7 cellular contexts compared by ENCODE assay signal in genomic region chr14:104864267-104865068, GRCh38. TPM values are rescaled to one million over a fixed set of nuclear protein-coding genes. Genes with fewer than 3 reads are reported as not detected.
DNase-seq lines count a peak whose midpoint lies in the region; ATAC-seq and TF ChIP-seq lines count a peak whose summit lies in the region.

No MANE protein-coding gene starts in this region.

- WGBS in endodermal cell (ENCODE audit: insufficient coverage in 1 of 2, insufficient read length in 1 of 2), 2 experiments: 0% methylated on average over 14 to 68 of the region's 68 CpGs

- H3K4me3 ChIP-seq in RWPE2 (ENCODE audit: severe bottlenecking) (peak overlapping the region; percentile 94), endodermal cell (ENCODE audit: low read length) (peak overlapping the region; percentile 84)
- peak overlapping the region; percentile 43 for H3K4me3 ChIP-seq in naive thymus-derived CD4-positive, alpha-beta T cell (ENCODE audit: low read length)

- H3K36me3 ChIP-seq in RWPE2 (ENCODE audit: low read depth): peaks cover 40% of the 10 kb centered on the region
- H3K36me3 ChIP-seq in endodermal cell (ENCODE audit: control insufficient read depth, insufficient read depth, low read length): peaks cover 4% of the 10 kb centered on the region
- H3K36me3 ChIP-seq in naive thymus-derived CD4-positive, alpha-beta T cell (ENCODE audit: control insufficient read depth in 2 of 3, insufficient read depth in 3 of 3, low read length in 3 of 3): no peaks in the 10 kb centered on the region

- POLR2A ChIA-PET in naive thymus-derived CD4-positive, alpha-beta T cell (lab: Charles Lee): no interaction called here

- H3K27me3 Mint-ChIP-seq in endodermal cell (ENCODE audit: insufficient read depth): no peaks in the 10 kb centered on the region
- H3K27me3 Mint-ChIP-seq in naive thymus-derived CD4-positive, alpha-beta T cell: peaks cover 0 to 23% (median 7%) of the 10 kb centered on the region in 5 donors

- H3K4me3 Mint-ChIP-seq in endodermal cell: peak overlapping the region; percentile 84
- H3K4me3 Mint-ChIP-seq in naive thymus-derived CD4-positive, alpha-beta T cell: peak overlapping the region; percentile 29 to 71 (median 56)

- no peak for TF ChIP-seq CTCF in RWPE2 (IDR thresholded peaks at IDR 0.05; ENCODE audit: poor library complexity, severe bottlenecking)
- no peak for TF ChIP-seq CTCF in endodermal cell (conservative IDR thresholded peaks at IDR 0.05)

- peaks cover 10% of the 10 kb centered on the region for H3K4me1 ChIP-seq in RWPE2 (ENCODE audit: insufficient read depth, poor library complexity, severe bottlenecking)
- no peaks in the 10 kb centered on the region for H3K4me1 ChIP-seq in endodermal cell (ENCODE audit: control insufficient read depth, insufficient read depth, low read length)
- no peaks in the 10 kb centered on the region for H3K4me1 ChIP-seq in naive thymus-derived CD4-positive, alpha-beta T cell (ENCODE audit: control insufficient read depth in 2 of 2, insufficient read depth in 2 of 2, low read length in 2 of 2)

- H3K27ac ChIP-seq in RWPE2 (ENCODE audit: poor library complexity, severe bottlenecking) (peak overlapping the region; percentile 91), endodermal cell (ENCODE audit: low read depth, low read length) (no peak overlapping the region)
- no peak overlapping the region for H3K27ac ChIP-seq in naive thymus-derived CD4-positive, alpha-beta T cell (ENCODE audit: low read depth, low read length)

- no peaks in the 10 kb centered on the region for H3K9me3 ChIP-seq in RWPE2 (ENCODE audit: severe bottlenecking)
- no peaks in the 10 kb centered on the region for H3K9me3 ChIP-seq in endodermal cell (ENCODE audit: control insufficient read depth, low read length)
- H3K9me3 ChIP-seq in naive thymus-derived CD4-positive, alpha-beta T cell (ENCODE audit: control insufficient read depth in 2 of 3, low read length in 3 of 3): peaks cover 0 to 7% (median 0%) of the 10 kb centered on the region in 3 experiments

- H3K27ac Mint-ChIP-seq in endodermal cell: peak overlapping the region; percentile 88
- H3K27ac Mint-ChIP-seq in naive thymus-derived CD4-positive, alpha-beta T cell: no peak overlapping the region

- peaks cover 3% of the 10 kb centered on the region for H3K4me1 Mint-ChIP-seq in endodermal cell
- H3K4me1 Mint-ChIP-seq in naive thymus-derived CD4-positive, alpha-beta T cell: peaks cover 0 to 9% (median 4%) of the 10 kb centered on the region in 7 donors

- H3K36me3 Mint-ChIP-seq in endodermal cell (ENCODE audit: low read depth): peaks cover 5% of the 10 kb centered on the region
- H3K36me3 Mint-ChIP-seq in naive thymus-derived CD4-positive, alpha-beta T cell: no peaks in the 10 kb centered on the region

- ATAC-seq in RWPE2 (ENCODE audit: low read depth) (peak; percentile 66), GM19455 (IDR thresholded peaks at IDR 0.05; ENCODE audit: unreplicated experiment) (no peak)
- peak; percentile 6 for ATAC-seq in naive thymus-derived CD4-positive, alpha-beta T cell

- peak overlapping the region; percentile 44 for H3K9ac ChIP-seq in endodermal cell (ENCODE audit: extremely low read depth, low read length, poor library complexity, severe bottlenecking)

- CTCF ChIA-PET in naive thymus-derived CD4-positive, alpha-beta T cell (lab: Charles Lee): interaction anchor here (1.0 kb wide), 1 partner anchor 181 kb away, joined by 3 read pairs; no protein-coding TSS in a partner anchor

- H3K27me3 ChIP-seq in RWPE2 (ENCODE audit: insufficient read depth, poor library complexity, severe bottlenecking): no peaks in the 10 kb centered on the region
- peaks cover 11% of the 10 kb centered on the region for H3K27me3 ChIP-seq in endodermal cell (ENCODE audit: control insufficient read depth, insufficient read depth, low read length, poor library complexity, severe bottlenecking)
- no peaks in the 10 kb centered on the region for H3K27me3 ChIP-seq in naive thymus-derived CD4-positive, alpha-beta T cell (ENCODE audit: control insufficient read depth in 2 of 2, insufficient read depth in 2 of 2, low read length in 2 of 2)

- no peaks in the 10 kb centered on the region for H3K9me3 Mint-ChIP-seq in endodermal cell
- no peaks in the 10 kb centered on the region for H3K9me3 Mint-ChIP-seq in naive thymus-derived CD4-positive, alpha-beta T cell

- DNase-seq in HK-2 (ENCODE audit: unreplicated experiment): peak; percentile 59
- peak; percentile 96 for DNase-seq in RWPE2 (ENCODE audit: low spot score)
- DNase-seq in endodermal cell: peak; percentile 92
- peak in 3 of 9 donors; percentile 13 to 26 (median 17) for DNase-seq in naive thymus-derived CD4-positive, alpha-beta T cell
- no peak for DNase-seq in NCI-H524 treated with DMSO at 0.1 percent for 48 hours (lab: John Stamatoyannopoulos, UW)
- DNase-seq in SIG-M5 treated with dmso at 0.1 percent for 504 hours (lab: John Stamatoyannopoulos, UW; ENCODE audit: unreplicated experiment): no peak

- intact Hi-C loops in naive thymus-derived CD4-positive, alpha-beta T cell (cut with micrococcal nuclease): loop anchor here (1.0 to 2.0 kb wide), 5 partner anchors 12 to 97 kb away; partner anchors contain the start of genes AKT1 (in 1 of the 2) and ZBTB42 (in 1 of the 2)

RNA-seq across cellular contexts. Expression of gene CEP170B, which starts 0.6 kb away (rescaled TPM):
- 10 to 100 TPM; 38.9 to 43.1 TPM for total RNA-seq in endodermal cell
- polyA plus RNA-seq in endodermal cell (2013, experiment 1 of 2): 13.9 TPM
- polyA plus RNA-seq in endodermal cell (2013, experiment 2 of 2): 15.1 TPM
- 1 to 10 TPM in 4 of 5 experiments, under 1 TPM in 1; 1.00 to 4.1 (median 2.5) TPM for total RNA-seq in naive thymus-derived CD4-positive, alpha-beta T cell
- under 1 TPM; 0.05 TPM for polyA plus RNA-seq in naive thymus-derived CD4-positive, alpha-beta T cell

Comparison
In these comparisons a context has a peak if more than half of its experiments do, and no peak if none do; other contexts are left out.
1. DNase-seq: peak in HK-2 (single experiment), RWPE2 (single experiment) and endodermal cell (single experiment); none in NCI-H524 treated with DMSO at 0.1 percent for 48 hours (single experiment) and SIG-M5 treated with dmso at 0.1 percent for 504 hours (single experiment).
2. H3K4me3 ChIP-seq: peak in every context shown above with its lines; median percentile 94 in RWPE2; 84 in endodermal cell; 43 in naive thymus-derived CD4-positive, alpha-beta T cell.
3. RNA of gene CEP170B, which starts 0.6 kb away (total RNA-seq): 38.9 to 43.1 TPM in endodermal cell; 1.00 to 4.1 TPM in naive thymus-derived CD4-positive, alpha-beta T cell; every median in the first group is over 4 times any median in the second.